ENCODE assay signal across 8 cellular contexts in the genomic region with DNA sequence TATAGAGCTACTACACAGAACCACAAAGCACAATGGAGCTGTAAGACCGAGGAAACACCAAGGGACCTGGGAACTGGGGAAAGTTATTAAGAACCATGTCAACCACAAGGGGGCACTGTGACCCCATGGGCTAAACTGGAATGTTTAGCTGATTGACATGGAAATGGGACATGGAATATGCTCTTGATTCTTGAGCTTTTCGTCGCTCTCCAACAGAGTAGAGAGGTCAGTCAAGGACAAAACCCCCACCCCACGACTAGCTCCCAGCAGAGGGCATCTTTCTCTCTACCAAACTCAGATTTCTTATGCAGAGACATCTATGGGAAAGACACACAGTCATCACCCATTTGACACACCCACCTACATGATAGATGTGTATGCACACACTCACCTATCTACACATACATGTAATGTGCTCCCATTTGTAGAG. TPM values are rescaled to one million over a fixed set of nuclear protein-coding genes. Genes with fewer than 3 reads are reported as not detected.
DNase-seq lines count a peak whose midpoint lies in the region; ATAC-seq and TF ChIP-seq lines count a peak whose summit lies in the region.

No MANE protein-coding gene starts in this region.

- peaks cover 0 to 13% of the 10 kb centered on the region in 2 donors for H3K4me1 ChIP-seq in left lung

- H3K36me3 ChIP-seq in left lung, result peaks cover 0 to 9% of the 10 kb centered on the region in 2 donors

- H3K27me3 ChIP-seq in left lung, result no peaks in the 10 kb centered on the region

- H3K27ac ChIP-seq in cingulate gyrus (ENCODE audit: low read depth, low read length) (peak overlapping the region; percentile 21), left lung (no peak overlapping the region)

- ATAC-seq in HG03159 (IDR thresholded peaks at IDR 0.05; ENCODE audit: unreplicated experiment) (peak; percentile 53), left lung (peak; percentile 97), GM21515 (IDR thresholded peaks at IDR 0.05; ENCODE audit: unreplicated experiment) (no peak)

- peak; percentile 76 for DNase-seq in COR-L47 (lab: John Stamatoyannopoulos, UW)
- DNase-seq in NCI-H526 treated with DMSO at 0.1 percent for 48 hours (lab: John Stamatoyannopoulos, UW), result peak; percentile 57
- peak; percentile 85 for DNase-seq in activated CD4-positive, alpha-beta T cell treated with anti-CD3 and anti-CD28 coated beads for 48 hours
- peak in 1 of 2 donors; percentile 70 for DNase-seq in left lung
- DNase-seq in stimulated activated CD4-positive, alpha-beta T cell treated with anti-CD3 and anti-CD28 coated beads, Interleukin-4, amount 100 ng/mL, for 24 hours, result peak; percentile 86

- H3K9me3 ChIP-seq in left lung, result no peaks in the 10 kb centered on the region

- intact Hi-C loops in left lung (cut with DNase I), result loop anchor here in 1 of 2 donors (2.0 to 5.0 kb wide), 2 partner anchors 26 to 78 kb away; no protein-coding TSS in a partner anchor

- H3K4me3 ChIP-seq in left lung, result no peak overlapping the region

- TF ChIP-seq CTCF in left lung (IDR thresholded peaks at IDR 0.05), result peak; percentile 84 to 95

RNA-seq across cellular contexts. Expression of a gene that starts 10.1 kb away (rescaled TPM):
- 10 to 100 TPM; 25.6 to 44.2 TPM for total RNA-seq in left lung

RNA-seq across cellular contexts. Expression of a gene that starts 15.2 kb away (rescaled TPM):
- total RNA-seq in left lung, result not detected

RNA-seq across cellular contexts. Expression of a gene that starts 15.7 kb away (rescaled TPM):
- total RNA-seq in left lung, result under 1 TPM in 1 of 2 donors, not detected in 1; 0.35 TPM

RNA-seq across cellular contexts. Expression of a gene that starts 19.8 kb away (rescaled TPM):
- not detected for total RNA-seq in left lung

RNA-seq across cellular contexts. Expression of a gene that starts 25.0 kb away (rescaled TPM):
- 10 to 100 TPM; 38.6 to 61.3 TPM for total RNA-seq in left lung
